ENCODE assay signal across 19 cellular contexts in the genomic region with DNA sequence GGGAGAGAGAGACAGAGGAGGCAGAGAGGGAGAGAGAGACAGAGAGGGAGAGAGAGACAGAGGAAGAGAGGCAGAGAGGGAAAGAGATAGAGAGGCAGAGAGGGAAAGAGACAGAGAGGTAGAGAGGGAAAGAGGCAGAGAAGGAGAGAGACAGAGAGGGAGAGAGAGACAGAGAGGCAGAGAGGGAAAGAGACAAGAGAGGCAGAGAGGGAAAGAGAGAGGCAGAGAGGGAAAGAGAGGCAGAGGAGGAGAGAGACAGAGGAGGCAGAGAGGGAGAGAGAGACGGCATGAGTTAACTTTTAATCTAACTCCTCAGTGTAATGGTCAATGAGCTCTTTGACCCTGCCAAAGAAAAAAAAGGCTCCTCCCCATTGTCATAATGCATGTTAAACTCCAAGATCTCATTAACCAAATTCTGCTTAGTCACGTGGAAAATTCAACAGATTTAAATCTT. TPM values are rescaled to one million over a fixed set of nuclear protein-coding genes. Genes with fewer than 3 reads are reported as not detected.
"Had no signal": no experiment of that assay in that cellular context is flagged by ENCODE, and none has a peak within 500 bp of the region (broad histone marks: within the 10 kb centered on the region; RNA-seq: fewer than 3 reads in every experiment).

No MANE protein-coding gene starts in this region.

- H3K36me3 Mint-ChIP-seq: activated CD4-positive, alpha-beta memory T cell treated with anti-CD3 and anti-CD28 coated beads for 36 hours; activated naive CD8-positive, alpha-beta T cell treated with anti-CD3 and anti-CD28 coated beads for 36 hours; mesothelial cell of epicardium; stimulated activated memory B cell treated with anti-CD40 and anti-IgM and Interleukin-4, amounts not matched to agents 10 μg/mL and 1 μg/mL and 100 μg/mL, for 72 hours had no signal

- H3K4me3 ChIP-seq: cardiac muscle cell, lower lobe of right lung, thoracic aorta, upper lobe of left lung had no signal

- ATAC-seq: lower lobe of right lung; sciatic nerve; stimulated activated memory B cell treated with anti-CD40 and anti-IgM and Interleukin-4, amounts not matched to agents 10 μg/mL and 1 μg/mL and 100 μg/mL, for 72 hours had no signal

- DNase-seq: activated CD4-positive, alpha-beta memory T cell treated with anti-CD3 and anti-CD28 coated beads for 36 hours; activated CD4-positive, CD25-positive, alpha-beta regulatory T cell treated with anti-CD3 and anti-CD28 coated beads, Interleukin-2, amount 50 U/mL, for 72 hours; activated naive CD4-positive, alpha-beta T cell; activated naive CD8-positive, alpha-beta T cell treated with anti-CD3 and anti-CD28 coated beads for 36 hours; amniotic stem cell; effector memory CD4-positive, alpha-beta T cell; lower lobe of right lung; nephron progenitor cell; stimulated activated CD4-positive, alpha-beta T cell treated with anti-CD3 and anti-CD28 coated beads, Interleukin-4, amount 100 ng/mL, for 4 hours; T1000; upper lobe of left lung had no signal

- H3K4me1 ChIP-seq: lower lobe of right lung, upper lobe of left lung had no signal

- H3K9me3 ChIP-seq: lower lobe of right lung, thoracic aorta, upper lobe of left lung had no signal

- H3K27ac ChIP-seq: cardiac muscle cell, lower lobe of right lung, thoracic aorta, upper lobe of left lung had no signal

- H3K9me3 Mint-ChIP-seq: activated CD4-positive, alpha-beta memory T cell treated with anti-CD3 and anti-CD28 coated beads for 36 hours; activated naive CD8-positive, alpha-beta T cell treated with anti-CD3 and anti-CD28 coated beads for 36 hours; dendritic cell treated with granulocyte-macrophage colony-stimulating factor and Interleukin-4, amounts not matched to agents 40 ng/mL and 50 ng/mL, for 4 days; mesothelial cell of epicardium; nephron progenitor cell; stimulated activated memory B cell treated with anti-CD40 and anti-IgM and Interleukin-4, amounts not matched to agents 10 μg/mL and 1 μg/mL and 100 μg/mL, for 72 hours had no signal

- H3K27me3 ChIP-seq: upper lobe of left lung had no signal

- H3K4me3 Mint-ChIP-seq: activated CD4-positive, alpha-beta memory T cell treated with anti-CD3 and anti-CD28 coated beads for 36 hours; activated naive CD8-positive, alpha-beta T cell treated with anti-CD3 and anti-CD28 coated beads for 36 hours; dendritic cell treated with granulocyte-macrophage colony-stimulating factor and Interleukin-4, amounts not matched to agents 40 ng/mL and 50 ng/mL, for 4 days; mesothelial cell of epicardium; nephron progenitor cell; stimulated activated memory B cell treated with anti-CD40 and anti-IgM and Interleukin-4, amounts not matched to agents 10 μg/mL and 1 μg/mL and 100 μg/mL, for 72 hours had no signal

- H3K36me3 ChIP-seq: cardiac muscle cell, lower lobe of right lung, thoracic aorta, upper lobe of left lung had no signal

- H3K4me1 Mint-ChIP-seq: activated naive CD8-positive, alpha-beta T cell treated with anti-CD3 and anti-CD28 coated beads for 36 hours; stimulated activated memory B cell treated with anti-CD40 and anti-IgM and Interleukin-4, amounts not matched to agents 10 μg/mL and 1 μg/mL and 100 μg/mL, for 72 hours had no signal

- H3K27ac Mint-ChIP-seq: activated CD4-positive, alpha-beta memory T cell treated with anti-CD3 and anti-CD28 coated beads for 36 hours; activated naive CD8-positive, alpha-beta T cell treated with anti-CD3 and anti-CD28 coated beads for 36 hours; dendritic cell treated with granulocyte-macrophage colony-stimulating factor and Interleukin-4, amounts not matched to agents 40 ng/mL and 50 ng/mL, for 4 days; mesothelial cell of epicardium; nephron progenitor cell; stimulated activated memory B cell treated with anti-CD40 and anti-IgM and Interleukin-4, amounts not matched to agents 10 μg/mL and 1 μg/mL and 100 μg/mL, for 72 hours had no signal

RNA-seq across cellular contexts. Expression of a gene that starts 7.1 kb away (rescaled TPM):
- total RNA-seq: activated CD4-positive, alpha-beta memory T cell treated with anti-CD3 and anti-CD28 coated beads for 36 hours; activated naive CD8-positive, alpha-beta T cell treated with anti-CD3 and anti-CD28 coated beads for 36 hours; glomerular endothelial cell; T-helper 1 cell treated with Interleukin-12 subunit alpha and Interleukin-12 subunit beta and Interleukin-4 antibody, amounts not matched to agents 30 ng/mL and 1 ng/mL, for 36 hours had no signal
- polyA plus RNA-seq: cardiac muscle cell had no signal
